Comparison of ENCODE assay signal across 9 cellular contexts in the genomic region with DNA sequence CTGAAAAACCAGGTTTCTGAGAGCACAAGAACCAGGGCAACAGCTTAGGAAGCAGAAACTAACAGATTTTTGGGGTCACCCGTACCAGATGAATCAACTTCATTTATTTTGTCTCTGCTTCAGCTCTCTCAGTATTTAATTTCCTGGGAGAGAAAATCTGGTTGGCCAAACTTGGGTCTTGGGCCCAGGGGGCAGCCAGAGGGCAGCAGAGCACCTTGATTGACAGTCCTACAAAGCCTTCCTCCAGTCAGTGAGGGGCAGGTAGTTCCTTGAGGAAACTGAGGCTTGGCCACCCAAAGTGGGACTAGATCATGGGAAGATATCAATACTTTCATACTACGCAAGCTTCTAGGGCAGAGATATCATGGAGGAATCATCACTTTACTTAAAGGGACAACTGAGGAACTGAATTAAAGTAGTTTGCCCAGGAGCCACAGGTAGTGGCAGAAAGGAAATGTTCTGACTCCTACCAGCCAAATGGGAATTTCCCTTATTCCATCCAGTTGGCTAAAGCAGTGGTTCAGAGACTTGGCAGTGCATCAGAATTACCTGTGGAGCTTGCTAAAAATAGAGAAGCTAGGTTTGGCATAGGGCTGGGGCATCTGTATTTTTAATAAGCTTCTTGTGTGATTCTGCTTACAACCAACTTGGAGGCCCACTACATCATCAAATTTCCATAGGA. TPM values are rescaled to one million over a fixed set of nuclear protein-coding genes. Genes with fewer than 3 reads are reported as not detected.
DNase-seq lines count a peak whose midpoint lies in the region; ATAC-seq, FAIRE-seq and TF ChIP-seq lines count a peak whose summit lies in the region.
"Had no signal": no experiment of that assay in that cellular context is flagged by ENCODE, and none has a peak within 500 bp of the region (broad histone marks: within the 10 kb centered on the region; RNA-seq: fewer than 3 reads in every experiment).

No MANE protein-coding gene starts in this region.

- no peak for FAIRE-seq in A549 (lab: Jason Lieb, UNC)
- FAIRE-seq: colon had no signal

- TF ChIP-seq CTCF in A549 (IDR thresholded peaks at IDR 0.05) (peak; percentile 73), left lung (IDR thresholded peaks at IDR 0.05) (peak in 1 of 2 donors; percentile 49)

- no peak overlapping the region for H3K4me2 ChIP-seq in A549

- CTCF ChIA-PET in A549 (lab: Yijun Ruan, JAX): interaction anchor here (0.6 to 23.4 kb wide), 32 partner anchors 9 to 163 kb away, joined by 3 to 473 read pairs (median 6); partner anchors contain the start of gene ARHGAP26

- H3K9me3 ChIP-seq in A549 (no peaks in the 10 kb centered on the region), adipocyte (ENCODE audit: control insufficient read depth, low read length) (no peaks in the 10 kb centered on the region), left lung (no peaks in the 10 kb centered on the region)

- no peak for TF ChIP-seq EP300 in A549 (IDR thresholded peaks at IDR 0.05)

- H3K36me3 ChIP-seq in adipocyte (ENCODE audit: control insufficient read depth, insufficient read depth, low read length, severe bottlenecking) (no peaks in the 10 kb centered on the region), left lung (no peaks in the 10 kb centered on the region)

- H3K4me1 ChIP-seq in A549 (peaks cover 10% of the 10 kb centered on the region; the same call in 2 of the 3 replicates), adipocyte (ENCODE audit: control insufficient read depth, insufficient read depth, low read length) (peaks cover 74% of the 10 kb centered on the region), left lung (peaks cover 7 to 38% of the 10 kb centered on the region in 2 donors)

- peak overlapping the region; percentile 65 for H3K9ac ChIP-seq in adipocyte (ENCODE audit: low read length)

- peak; percentile 90 to 91 for TF ChIP-seq RAD21 in A549 (conservative IDR thresholded peaks at IDR 0.05 in 1 of 2, IDR thresholded peaks at IDR 0.05 in 1 of 2)

- WGBS in A549 (ENCODE audit: missing lambda C conversion rate): 42% methylated on average over 2 of the region's 2 CpGs

- ATAC-seq in A549 (peak; percentile 60 to 82; a peak in 4 of 6 replicates), GM21576 (IDR thresholded peaks at IDR 0.05; ENCODE audit: unreplicated experiment) (peak; percentile 64), left lung (peak; percentile 75), HG02759 (IDR thresholded peaks at IDR 0.05; ENCODE audit: unreplicated experiment) (no peak)

- DNase-seq in A549 (ENCODE audit: low read depth in 1 of 2, low spot score in 1 of 2): peak in 1 of 2 experiments; percentile 44
- peak; percentile 32 for DNase-seq in SK-N-DZ (ENCODE audit: low spot score)
- DNase-seq in adipocyte (ENCODE audit: low read depth): no peak
- DNase-seq in left lung: peak; percentile 38 to 83
- DNase-seq in stimulated activated CD8-positive, alpha-beta memory T cell treated with anti-CD3 and anti-CD28 coated beads, Interleukin-7, amount 100 ng/mL, for 4 hours (ENCODE audit: low read depth in 2 of 2): peak; percentile 21 to 24
- DNase-seq in GOT3 (lab: John Stamatoyannopoulos, UW): no peak

- POLR2A ChIA-PET in A549 (lab: Yijun Ruan, JAX): no interaction called here

- no peaks in the 10 kb centered on the region for H3K27me3 ChIP-seq in adipocyte (replicated peaks; ENCODE audit: control insufficient read depth, insufficient read depth, low read length)
- no peaks in the 10 kb centered on the region for H3K27me3 ChIP-seq in left lung

- H3K4me3 ChIP-seq in A549: no peak overlapping the region
- no peak overlapping the region for H3K4me3 ChIP-seq in adipocyte (ENCODE audit: low read length)
- H3K4me3 ChIP-seq in left lung: no peak overlapping the region

- intact Hi-C loops in left lung (cut with DNase I): no loop called here

- no peak for TF ChIP-seq POLR2A in A549 (IDR thresholded peaks at IDR 0.05; ENCODE audit: low read length)

- H3K27ac ChIP-seq in A549 (no peak overlapping the region), left lung (no peak overlapping the region)

TF ChIP-seq in A549, 52 proteins besides CTCF, POLR2A, EP300 and RAD21:
- no peak for TF ChIP-seq JUNB (IDR thresholded peaks at IDR 0.05)
- TF ChIP-seq SMC3 (IDR thresholded peaks at IDR 0.05): peak; percentile 95

RNA-seq across cellular contexts. Expression of gene ARHGAP26, which starts 21.5 kb away (rescaled TPM):
- polyA plus RNA-seq in A549 (2011; rRNA removed) (19.1 and 29.8 TPM in 2 replicates), A549 (2017; fragmentation: RNase III; extraction: RNeasy Plus Mini Kit Qiagen cat#74134 plus additional on column Dnase treatment) (6.6 to 8.1 TPM (median 7.5 TPM) in 3 replicates)
- 4.2 and 4.5 TPM in 2 replicates for polyA plus RNA-seq in A549 (2012; cell fraction: cytosol; rRNA removed)
- 8.9 and 9.7 TPM in 2 replicates for polyA plus RNA-seq in A549 (2012; cell fraction: nucleus; rRNA removed)
- polyA minus RNA-seq in A549 (2011; rRNA and poly(A)+ RNA removed): 81.7 and 91.3 TPM in 2 replicates
- 1.8 and 2.2 TPM in 2 replicates for polyA plus RNA-seq in SK-N-DZ (2014; cell fraction: cytosol; rRNA removed)
- 3.5 and 10.5 TPM in 2 replicates for polyA plus RNA-seq in SK-N-DZ (2014; cell fraction: nucleus; rRNA removed)
- total RNA-seq in left lung: 10 to 100 TPM; 25.6 to 61.9 TPM

Comparison
In these comparisons a context has a peak if more than half of its experiments do, and no peak if none do; other contexts are left out.
1. DNase-seq: peak in SK-N-DZ (single experiment), left lung (2 of 2) and stimulated activated CD8-positive, alpha-beta memory T cell treated with anti-CD3 and anti-CD28 coated beads, Interleukin-7, amount 100 ng/mL, for 4 hours (2 of 2); none in adipocyte (single experiment) and GOT3 (single experiment).